20 cellular contexts compared by ENCODE assay signal in genomic region chr20:10288954-10289646, GRCh38.
DNase-seq lines count a peak whose midpoint lies in the region; ATAC-seq and TF ChIP-seq lines count a peak whose summit lies in the region.
"Had no signal": no experiment of that assay in that cellular context is flagged by ENCODE, and none has a peak within 500 bp of the region (broad histone marks: within the 10 kb centered on the region; RNA-seq: fewer than 3 reads in every experiment).

No MANE protein-coding gene starts in this region.

- DNase-seq in EL (peak; percentile 47), PC-3 (peak; percentile 16), smooth muscle cell (lab: John Stamatoyannopoulos, UW; ENCODE audit: unreplicated experiment) (no peak), substantia nigra (lab: John Stamatoyannopoulos, UW) (no peak), BE2C (no peak)
- no peak for DNase-seq in stimulated activated CD4-positive, alpha-beta T cell treated with anti-CD3 and anti-CD28 coated beads, Interleukin-2, amount 100 ng/mL, for 24 hours
- DNase-seq: C1 segment of cervical spinal cord; CD4-positive, CD25-positive, alpha-beta regulatory T cell; CD8-positive, alpha-beta memory T cell; COR-L47; DMS 273 treated with DMSO at 0.1 percent for 48 hours; DMS53; DND-41; GF-D8; GOT3; H9; KBM-7 had no signal

- TF ChIP-seq POLR2A in gastroesophageal sphincter (IDR thresholded peaks at IDR 0.05): no peak

- no peaks in the 10 kb centered on the region for H3K9me2 ChIP-seq in PC-3 (replicated peaks; ENCODE audit: low read length)

- H3K4me3 ChIP-seq in PC-3 (ENCODE audit: low read length) (no peak overlapping the region), smooth muscle cell (no peak overlapping the region), gastroesophageal sphincter (no peak overlapping the region), BE2C (ENCODE audit: low read depth, low read length) (no peak overlapping the region)

- no peaks in the 10 kb centered on the region for H3K4me1 ChIP-seq in PC-3 (ENCODE audit: insufficient read depth, low read length)
- no peaks in the 10 kb centered on the region for H3K4me1 ChIP-seq in smooth muscle cell (ENCODE audit: low read depth)
- H3K4me1 ChIP-seq in gastroesophageal sphincter: no peaks in the 10 kb centered on the region
- peaks cover 5% of the 10 kb centered on the region for H3K4me1 ChIP-seq in BE2C

- H3K9me3 ChIP-seq in PC-3 (ENCODE audit: low read length) (no peaks in the 10 kb centered on the region), smooth muscle cell (replicated peaks; ENCODE audit: low read depth) (no peaks in the 10 kb centered on the region), gastroesophageal sphincter (no peaks in the 10 kb centered on the region), BE2C (no peaks in the 10 kb centered on the region)

- no peaks in the 10 kb centered on the region for H3K36me3 ChIP-seq in PC-3 (ENCODE audit: low read depth, low read length)
- H3K36me3 ChIP-seq in smooth muscle cell (ENCODE audit: low read depth): no peaks in the 10 kb centered on the region
- H3K36me3 ChIP-seq in gastroesophageal sphincter: no peaks in the 10 kb centered on the region
- peaks cover 9% of the 10 kb centered on the region for H3K36me3 ChIP-seq in BE2C

- H2AFZ ChIP-seq in PC-3 (ENCODE audit: low read length): no peak overlapping the region
- H2AFZ ChIP-seq in smooth muscle cell (ENCODE audit: low read depth): no peak overlapping the region

- WGBS in smooth muscle cell (ENCODE audit: low lambda C conversion rate): 94% methylated on average over 5 of the region's 5 CpGs
- WGBS in gastroesophageal sphincter (ENCODE audit: low coverage in 1 of 2), 2 donors: 74 to 80% methylated on average over 4 to 5 of the region's 5 CpGs

- intact Hi-C loops in PC-3 (cut with micrococcal nuclease): no loop called here

- no peak for ATAC-seq in PC-3
- peak; percentile 88 for ATAC-seq in SK-N-SH treated with all-trans-retinoic acid at 6 μM for 48 hours
- ATAC-seq in gastroesophageal sphincter: no peak
- ATAC-seq: HepG2 had no signal

- H3F3A ChIP-seq in PC-3 (ENCODE audit: low read length, unreplicated experiment) (no peaks in the 10 kb centered on the region), smooth muscle cell (ENCODE audit: low read depth) (no peaks in the 10 kb centered on the region)

- TF ChIP-seq CTCF in PC-3 (conservative IDR thresholded peaks at IDR 0.05; ENCODE audit: low read depth, low read length) (no peak), smooth muscle cell (IDR thresholded peaks at IDR 0.05; ENCODE audit: borderline replicate concordance, insufficient read depth, poor library complexity, severe bottlenecking) (no peak), gastroesophageal sphincter (IDR thresholded peaks at IDR 0.05) (no peak), BE2C (IDR thresholded peaks at IDR 0.05; ENCODE audit: low read depth, low read length) (no peak)

- BruUV-seq in PC-3 (replicated peaks; lab: Mats Ljungman, UMichigan): no TSS peak

- H4K20me1 ChIP-seq in PC-3 (ENCODE audit: low read length): no peaks in the 10 kb centered on the region
- H4K20me1 ChIP-seq in smooth muscle cell (ENCODE audit: low read depth): no peaks in the 10 kb centered on the region

- H3K79me2 ChIP-seq in PC-3 (ENCODE audit: low read length) (no peaks in the 10 kb centered on the region), smooth muscle cell (ENCODE audit: low read depth) (no peaks in the 10 kb centered on the region)

- H3K27ac ChIP-seq in PC-3 (ENCODE audit: low read length): no peak overlapping the region
- peak overlapping the region; percentile 36 for H3K27ac ChIP-seq in smooth muscle cell (ENCODE audit: low read depth)
- H3K27ac ChIP-seq in gastroesophageal sphincter: no peak overlapping the region
- H3K27ac ChIP-seq in substantia nigra (ENCODE audit: low read depth, low read length, poor library complexity, severe bottlenecking): no peak overlapping the region

- POLR2A ChIA-PET in PC-3 (lab: Charles Lee; ENCODE audit: unreplicated experiment): no interaction called here

- H3K4me2 ChIP-seq in PC-3 (ENCODE audit: low read length) (no peak overlapping the region), smooth muscle cell (peak overlapping the region; percentile 7)

- H3K27me3 ChIP-seq in PC-3 (ENCODE audit: low read length) (peaks cover 50% of the 10 kb centered on the region), smooth muscle cell (ENCODE audit: low read depth) (no peaks in the 10 kb centered on the region), gastroesophageal sphincter (no peaks in the 10 kb centered on the region), BE2C (no peaks in the 10 kb centered on the region)

- CTCF ChIA-PET in PC-3 (lab: Charles Lee): no interaction called here

- TF ChIP-seq EP300 in gastroesophageal sphincter (IDR thresholded peaks at IDR 0.05): no peak

- H3K9ac ChIP-seq in PC-3 (ENCODE audit: low read length): no peak overlapping the region
- no peak overlapping the region for H3K9ac ChIP-seq in smooth muscle cell (ENCODE audit: low read depth)

TF ChIP-seq in SK-N-SH treated with all-trans-retinoic acid at 6 μM for 48 hours, 23 proteins besides CTCF, POLR2A, EP300 and RAD21:
- 0 out of 2 replicates have a peak, but pooled peaks have one; percentile 45 for TF ChIP-seq CREB5 (CRISPR knock-in tag; IDR thresholded peaks at IDR 0.05; ENCODE audit: low read depth)
- TF ChIP-seq, protein P1, sequence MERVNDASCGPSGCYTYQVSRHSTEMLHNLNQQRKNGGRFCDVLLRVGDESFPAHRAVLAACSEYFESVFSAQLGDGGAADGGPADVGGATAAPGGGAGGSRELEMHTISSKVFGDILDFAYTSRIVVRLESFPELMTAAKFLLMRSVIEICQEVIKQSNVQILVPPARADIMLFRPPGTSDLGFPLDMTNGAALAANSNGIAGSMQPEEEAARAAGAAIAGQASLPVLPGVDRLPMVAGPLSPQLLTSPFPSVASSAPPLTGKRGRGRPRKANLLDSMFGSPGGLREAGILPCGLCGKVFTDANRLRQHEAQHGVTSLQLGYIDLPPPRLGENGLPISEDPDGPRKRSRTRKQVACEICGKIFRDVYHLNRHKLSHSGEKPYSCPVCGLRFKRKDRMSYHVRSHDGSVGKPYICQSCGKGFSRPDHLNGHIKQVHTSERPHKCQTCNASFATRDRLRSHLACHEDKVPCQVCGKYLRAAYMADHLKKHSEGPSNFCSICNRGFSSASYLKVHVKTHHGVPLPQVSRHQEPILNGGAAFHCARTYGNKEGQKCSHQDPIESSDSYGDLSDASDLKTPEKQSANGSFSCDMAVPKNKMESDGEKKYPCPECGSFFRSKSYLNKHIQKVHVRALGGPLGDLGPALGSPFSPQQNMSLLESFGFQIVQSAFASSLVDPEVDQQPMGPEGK (CRISPR knock-in tag; IDR thresholded peaks at IDR 0.05; ENCODE audit: borderline replicate concordance): no peak
- TF ChIP-seq, protein P2, sequence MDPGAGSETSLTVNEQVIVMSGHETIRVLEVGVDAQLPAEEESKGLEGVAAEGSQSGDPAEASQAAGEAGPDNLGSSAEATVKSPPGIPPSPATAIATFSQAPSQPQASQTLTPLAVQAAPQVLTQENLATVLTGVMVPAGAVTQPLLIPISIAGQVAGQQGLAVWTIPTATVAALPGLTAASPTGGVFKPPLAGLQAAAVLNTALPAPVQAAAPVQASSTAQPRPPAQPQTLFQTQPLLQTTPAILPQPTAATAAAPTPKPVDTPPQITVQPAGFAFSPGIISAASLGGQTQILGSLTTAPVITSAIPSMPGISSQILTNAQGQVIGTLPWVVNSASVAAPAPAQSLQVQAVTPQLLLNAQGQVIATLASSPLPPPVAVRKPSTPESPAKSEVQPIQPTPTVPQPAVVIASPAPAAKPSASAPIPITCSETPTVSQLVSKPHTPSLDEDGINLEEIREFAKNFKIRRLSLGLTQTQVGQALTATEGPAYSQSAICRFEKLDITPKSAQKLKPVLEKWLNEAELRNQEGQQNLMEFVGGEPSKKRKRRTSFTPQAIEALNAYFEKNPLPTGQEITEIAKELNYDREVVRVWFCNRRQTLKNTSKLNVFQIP (CRISPR knock-in tag; IDR thresholded peaks at IDR 0.05; ENCODE audit: borderline replicate concordance, low read depth): no peak
- no peak for TF ChIP-seq ZC3H10 (CRISPR knock-in tag; IDR thresholded peaks at IDR 0.05)
- peak; percentile 34; the same call in 1 of the 2 replicates for TF ChIP-seq TOX (CRISPR knock-in tag; IDR thresholded peaks at IDR 0.05; ENCODE audit: borderline replicate concordance)
- TF ChIP-seq RARB (CRISPR knock-in tag; IDR thresholded peaks at IDR 0.05): no peak
- TF ChIP-seq, protein P3, sequence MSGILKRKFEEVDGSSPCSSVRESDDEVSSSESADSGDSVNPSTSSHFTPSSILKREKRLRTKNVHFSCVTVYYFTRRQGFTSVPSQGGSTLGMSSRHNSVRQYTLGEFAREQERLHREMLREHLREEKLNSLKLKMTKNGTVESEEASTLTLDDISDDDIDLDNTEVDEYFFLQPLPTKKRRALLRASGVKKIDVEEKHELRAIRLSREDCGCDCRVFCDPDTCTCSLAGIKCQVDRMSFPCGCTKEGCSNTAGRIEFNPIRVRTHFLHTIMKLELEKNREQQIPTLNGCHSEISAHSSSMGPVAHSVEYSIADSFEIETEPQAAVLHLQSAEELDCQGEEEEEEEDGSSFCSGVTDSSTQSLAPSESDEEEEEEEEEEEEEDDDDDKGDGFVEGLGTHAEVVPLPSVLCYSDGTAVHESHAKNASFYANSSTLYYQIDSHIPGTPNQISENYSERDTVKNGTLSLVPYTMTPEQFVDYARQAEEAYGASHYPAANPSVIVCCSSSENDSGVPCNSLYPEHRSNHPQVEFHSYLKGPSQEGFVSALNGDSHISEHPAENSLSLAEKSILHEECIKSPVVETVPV (CRISPR knock-in tag; IDR thresholded peaks at IDR 0.05): no peak
- TF ChIP-seq CSDC2 (CRISPR knock-in tag; IDR thresholded peaks at IDR 0.05): no peak
- peak; percentile 92 for TF ChIP-seq ISL1 (CRISPR knock-in tag; IDR thresholded peaks at IDR 0.05)
- no peak for TF ChIP-seq ZNF8 (CRISPR knock-in tag; IDR thresholded peaks at IDR 0.05)

Comparison
In these comparisons a context has a peak if more than half of its experiments do, and no peak if none do; other contexts are left out.
1. DNase-seq: peak in EL (single experiment) and PC-3 (single experiment); none in smooth muscle cell (single experiment), substantia nigra (0 of 49), BE2C (single experiment) and stimulated activated CD4-positive, alpha-beta T cell treated with anti-CD3 and anti-CD28 coated beads, Interleukin-2, amount 100 ng/mL, for 24 hours (0 of 2).